In genomic region chr6:30481965-30482644, GRCh38 we compare ENCODE assay signal across 8 cellular contexts. TPM values are rescaled to one million over a fixed set of nuclear protein-coding genes. Genes with fewer than 3 reads are reported as not detected.
DNase-seq lines count a peak whose midpoint lies in the region; ATAC-seq, FAIRE-seq and TF ChIP-seq lines count a peak whose summit lies in the region.
"Not testable (repeated sequence)": the region's sequence is repeated elsewhere in the genome, so short reads cannot be mapped to it uniquely, and the experiment has no call there.

No MANE protein-coding gene starts in this region.

- H3K36me3 Mint-ChIP-seq in naive B cell: not testable (repeated sequence)

- peaks cover 38 to 49% (median 46%) of the 10 kb centered on the region in 3 donors for H3K27me3 Mint-ChIP-seq in naive B cell

- peak overlapping the region in 2 of 8 donors; percentile 21 to 22 for H3K4me3 Mint-ChIP-seq in naive B cell

- not testable (repeated sequence) for H3K9me3 Mint-ChIP-seq in naive B cell

- DNase-seq in D721Med (ENCODE audit: insufficient read length, low spot score): not testable (repeated sequence)
- DNase-seq in HFF-Myc (ENCODE audit: extremely low read depth, low read depth) (peak; percentile 26), NCI-H1694 treated with DMSO at 0.1 percent for 48 hours (lab: John Stamatoyannopoulos, UW) (peak; percentile 44), T follicular helper cell (ENCODE audit: low read depth) (peak; percentile 79), fibroblast of pulmonary artery (ENCODE audit: low read depth) (peak; percentile 74), naive B cell (peak; percentile 85)
- peak; percentile 74 for DNase-seq in activated gamma-delta T cell treated with anti-CD3 and anti-CD28 coated beads, Interleukin-2, amount 50 U/mL, for 16 hours (ENCODE audit: low read depth)
- peak; percentile 53 to 68 for DNase-seq in stimulated activated CD8-positive, alpha-beta memory T cell treated with anti-CD3 and anti-CD28 coated beads, Interleukin-4, amount 100 ng/mL, for 1 hour (ENCODE audit: low read depth in 2 of 2, low spot score in 1 of 2)

- H3K27ac Mint-ChIP-seq in naive B cell: peak overlapping the region in 2 of 6 donors; percentile 39 to 52

- peak; percentile 97 to 98 for ATAC-seq in naive B cell (ENCODE audit: low read depth in 2 of 2)

- peaks cover 10 to 28% (median 24%) of the 10 kb centered on the region in 3 donors for H3K4me1 Mint-ChIP-seq in naive B cell

- peak; percentile 65 for TF ChIP-seq CTCF in D721Med (IDR thresholded peaks at IDR 0.05; ENCODE audit: insufficient read depth, missing control alignments)
- peak; percentile 78 for TF ChIP-seq CTCF in HFF-Myc (IDR thresholded peaks at IDR 0.05; ENCODE audit: low read depth, low read length, missing control alignments)
- peak; percentile 79 for TF ChIP-seq CTCF in fibroblast of pulmonary artery (IDR thresholded peaks at IDR 0.05; ENCODE audit: low read length, missing control alignments)

- H3K4me3 ChIP-seq in HFF-Myc (replicated peaks; ENCODE audit: low read depth, low read length); fibroblast of pulmonary artery (replicated peaks; ENCODE audit: low read depth, low read length): not testable (repeated sequence)

- not testable (repeated sequence) for FAIRE-seq in D721Med (lab: Jason Lieb, UNC)

RNA-seq across cellular contexts. Expression of gene HLA-E, which starts 7.2 kb away (rescaled TPM):
- 1,000 to 10,000 TPM; 2,024 to 3,192 (median 2,301) TPM for polyA plus RNA-seq in naive B cell (ENCODE audit: low read depth in 6 of 6)
